Comparison of ENCODE assay signal across 30 cellular contexts in genomic region chr6:147167576-147168461, GRCh38. TPM values are rescaled to one million over a fixed set of nuclear protein-coding genes. Genes with fewer than 3 reads are reported as not detected.
DNase-seq lines count a peak whose midpoint lies in the region; ATAC-seq and TF ChIP-seq lines count a peak whose summit lies in the region.
"Had no signal": no experiment of that assay in that cellular context is flagged by ENCODE, and none has a peak within 500 bp of the region (broad histone marks: within the 10 kb centered on the region; RNA-seq: fewer than 3 reads in every experiment).

No MANE protein-coding gene starts in this region.

- no peaks in the 10 kb centered on the region for H3K79me1 ChIP-seq in neuronal stem cell (ENCODE audit: low read depth, low read length)

- H2BK5ac ChIP-seq in neuronal stem cell (ENCODE audit: low read length) = no peak overlapping the region

- no peak overlapping the region for H4K91ac ChIP-seq in neuronal stem cell (ENCODE audit: low read depth, low read length, poor library complexity)

- no peak overlapping the region for H3K14ac ChIP-seq in neuronal stem cell (ENCODE audit: low read length)

- H3K4me2 ChIP-seq in GM23248 (ENCODE audit: unreplicated experiment) = peak overlapping the region; percentile 20
- H3K4me2 ChIP-seq in neuronal stem cell (ENCODE audit: insufficient read depth, low read length, poor library complexity, severe bottlenecking) = no peak overlapping the region
- H3K4me2 ChIP-seq: smooth muscle cell had no signal

- H3K9ac ChIP-seq in GM23248 (no peak overlapping the region), SK-N-MC (ENCODE audit: insufficient read length) (peak overlapping the region; percentile 37), neuronal stem cell (ENCODE audit: low read depth, low read length, poor library complexity) (no peak overlapping the region)

- intact Hi-C loops in dorsolateral prefrontal cortex (cut with DNase I) = no loop called here
- intact Hi-C loops in Calu3 (cut with micrococcal nuclease; ENCODE audit: unreplicated experiment) = no loop called here

- no peak overlapping the region for H2BK12ac ChIP-seq in neuronal stem cell (ENCODE audit: low read length)

- H3K36me3 ChIP-seq in GM23248 (ENCODE audit: low read depth) (no peaks in the 10 kb centered on the region), SK-N-MC (ENCODE audit: insufficient read depth, low read length) (no peaks in the 10 kb centered on the region), neuronal stem cell (replicated peaks in 1 of 2; ENCODE audit: control insufficient read depth in 2 of 2, insufficient read depth in 2 of 2, low read length in 2 of 2) (no peaks in the 10 kb centered on the region)
- H3K36me3 ChIP-seq: adrenal gland, BE2C, esophagus muscularis mucosa, upper lobe of left lung, WERI-Rb-1 had no signal

- no peaks in the 10 kb centered on the region for H3K36me3 Mint-ChIP-seq in Calu3 (ENCODE audit: insufficient read depth, unreplicated experiment)
- H3K36me3 Mint-ChIP-seq: IgD-negative memory B cell, naive B cell had no signal

- WGBS in GM23248 (ENCODE audit: low coverage in 1 of 2, low lambda C conversion rate in 2 of 2, missing lambda C conversion rate in 2 of 2), 2 experiments = 81 to 84% methylated on average over 4 of the region's 4 CpGs
- WGBS in neuronal stem cell (ENCODE audit: extremely low coverage in 2 of 2, insufficient read length in 2 of 2, insufficient replicate concordance in 1 of 2), 2 donors = no CpG with 5 or more reads among the region's 4 CpGs

- H3K4me3 ChIP-seq in GM23248 (no peak overlapping the region), SK-N-MC (peak overlapping the region; percentile 73), dorsolateral prefrontal cortex (peak overlapping the region in 43 of 59 donors; percentile 1 to 55 (median 34)), neuronal stem cell (ENCODE audit: low read length in 2 of 2) (no peak overlapping the region)
- H3K4me3 ChIP-seq: adrenal gland, esophagus muscularis mucosa, smooth muscle cell, upper lobe of left lung had no signal

- no peak overlapping the region for H3K23ac ChIP-seq in neuronal stem cell (ENCODE audit: low read depth, low read length, poor library complexity)

- H4K8ac ChIP-seq in neuronal stem cell (ENCODE audit: low read depth, low read length) = no peak overlapping the region

- H2BK120ac ChIP-seq in neuronal stem cell (ENCODE audit: low read depth, low read length) = no peak overlapping the region

- no peak overlapping the region for H3K4me3 Mint-ChIP-seq in Calu3 (ENCODE audit: low read depth, unreplicated experiment)
- H3K4me3 Mint-ChIP-seq: activated CD4-positive, alpha-beta T cell treated with anti-CD3 and anti-CD28 coated beads, Interleukin-2, amount 10 ng/mL, durations not matched to agents 7 days and 5 days; activated T-cell treated with anti-CD3 and anti-CD28 coated beads, Interleukin-2, amount 50 U/mL, for 72 hours; endodermal cell; IgD-negative memory B cell; naive B cell had no signal

- peak overlapping the region; percentile 62 for H2AFZ ChIP-seq in GM23248
- H2AFZ ChIP-seq in neuronal stem cell (ENCODE audit: low read length) = peak overlapping the region; percentile 50

- H3K27me3 ChIP-seq in GM23248 (replicated peaks; ENCODE audit: insufficient read depth) (no peaks in the 10 kb centered on the region), dorsolateral prefrontal cortex (no peaks in the 10 kb centered on the region), neuronal stem cell (ENCODE audit: control insufficient read depth in 3 of 3, insufficient read depth in 3 of 3, low read depth in 1 of 3, low read length in 3 of 3) (no peaks in the 10 kb centered on the region)
- H3K27me3 ChIP-seq: adrenal gland, BE2C, esophagus muscularis mucosa, upper lobe of left lung had no signal

- H3K9me2 ChIP-seq in GM23248 (ENCODE audit: insufficient read depth) = no peaks in the 10 kb centered on the region

- H3K27ac ChIP-seq in GM23248 (no peak overlapping the region), SK-N-MC (peak overlapping the region; percentile 86), dorsolateral prefrontal cortex (peak overlapping the region in 34 of 59 donors; percentile 5 to 73 (median 42)), neuronal stem cell (replicated peaks; ENCODE audit: low read length) (no peak overlapping the region)
- H3K27ac ChIP-seq: adrenal gland, esophagus muscularis mucosa, upper lobe of left lung, WERI-Rb-1 had no signal

- no peaks in the 10 kb centered on the region for H3K4me1 Mint-ChIP-seq in Calu3 (ENCODE audit: low read depth, unreplicated experiment)
- H3K4me1 Mint-ChIP-seq: activated CD4-positive, alpha-beta T cell treated with anti-CD3 and anti-CD28 coated beads, Interleukin-2, amount 10 ng/mL, durations not matched to agents 7 days and 5 days; IgD-negative memory B cell; naive B cell had no signal

- BruUV-seq in Calu3 (replicated peaks; lab: Mats Ljungman, UMichigan) = no TSS peak

- no peaks in the 10 kb centered on the region for H3K27me3 Mint-ChIP-seq in Calu3 (ENCODE audit: unreplicated experiment)
- H3K27me3 Mint-ChIP-seq: activated CD4-positive, alpha-beta T cell treated with anti-CD3 and anti-CD28 coated beads, Interleukin-2, amount 10 ng/mL, durations not matched to agents 7 days and 5 days; naive B cell had no signal

- H3F3A ChIP-seq in GM23248 (ENCODE audit: insufficient read depth) = peaks cover 19% of the 10 kb centered on the region

- H3K9me3 ChIP-seq in GM23248 (ENCODE audit: low read depth) (no peaks in the 10 kb centered on the region), SK-N-MC (ENCODE audit: low read depth, low read length) (no peaks in the 10 kb centered on the region), neuronal stem cell (replicated peaks in 1 of 2; ENCODE audit: control insufficient read depth in 2 of 2, insufficient read depth in 1 of 2, low read depth in 1 of 2, low read length in 2 of 2) (no peaks in the 10 kb centered on the region)
- H3K9me3 ChIP-seq: adrenal gland, BE2C, esophagus muscularis mucosa, upper lobe of left lung had no signal

- TF ChIP-seq CTCF in dorsolateral prefrontal cortex (IDR thresholded peaks at IDR 0.05 in 54 of 56, conservative IDR thresholded peaks at IDR 0.05 in 2 of 56; ENCODE audit: low read depth in 1 of 56, partially characterized antibody in 56 of 56) (no peak), Calu3 (IDR thresholded peaks at IDR 0.05; ENCODE audit: unreplicated experiment) (no peak)

- CTCF ChIA-PET in Calu3 (lab: Charles Lee) = no interaction called here

- H2AK5ac ChIP-seq in neuronal stem cell (ENCODE audit: low read depth, low read length) = no peak overlapping the region

- no peak overlapping the region for H3K27ac Mint-ChIP-seq in Calu3 (ENCODE audit: unreplicated experiment)
- H3K27ac Mint-ChIP-seq: activated CD4-positive, alpha-beta T cell treated with anti-CD3 and anti-CD28 coated beads, Interleukin-2, amount 10 ng/mL, durations not matched to agents 7 days and 5 days; activated T-cell treated with anti-CD3 and anti-CD28 coated beads, Interleukin-2, amount 50 U/mL, for 72 hours; endodermal cell; naive B cell had no signal

- no peaks in the 10 kb centered on the region for H3K9me3 Mint-ChIP-seq in Calu3 (ENCODE audit: low read depth, unreplicated experiment)
- H3K9me3 Mint-ChIP-seq: activated CD4-positive, alpha-beta T cell treated with anti-CD3 and anti-CD28 coated beads, Interleukin-2, amount 10 ng/mL, durations not matched to agents 7 days and 5 days; activated T-cell treated with anti-CD3 and anti-CD28 coated beads, Interleukin-2, amount 50 U/mL, for 72 hours; endodermal cell; naive B cell had no signal

- DNase-seq in GM23248 (peak; percentile 35), SK-N-MC (ENCODE audit: low read depth, low spot score) (no peak), dorsolateral prefrontal cortex (peak in 1 of 10 donors; percentile 12), neuronal stem cell (ENCODE audit: low spot score) (no peak), Calu3 (no peak), DMS 273 treated with DMSO at 0.1 percent for 48 hours (lab: John Stamatoyannopoulos, UW) (no peak), NCI-H1048 (lab: John Stamatoyannopoulos, UW) (no peak)
- DNase-seq: ACHN; activated CD4-positive, alpha-beta T cell treated with anti-CD3 and anti-CD28 coated beads, Interleukin-2, amount 10 ng/mL, durations not matched to agents 7 days and 5 days; activated naive CD4-positive, alpha-beta T cell; activated T-cell treated with anti-CD3 and anti-CD28 coated beads, Interleukin-2, amount 50 U/mL, for 72 hours; adrenal gland; BE2C; cortex of kidney; endodermal cell; hippocampal formation; naive B cell; NCI-H1417; NCI-H2081 treated with DMSO at 0.1 percent for 48 hours; NCI-H345; stimulated activated CD4-positive, alpha-beta T cell treated with anti-CD3 and anti-CD28 coated beads, Interleukin-1b, Interleukin-23, amount 100 ng/mL, for 48 hours; SW 1271; T-helper 9 cell; upper lobe of left lung; WERI-Rb-1 had no signal

- H2BK15ac ChIP-seq in neuronal stem cell (ENCODE audit: low read length) = no peak overlapping the region

- ATAC-seq in GM21528 (IDR thresholded peaks at IDR 0.05; ENCODE audit: low FRiP score, unreplicated experiment) = no peak
- ATAC-seq: activated T-cell treated with anti-CD3 and anti-CD28 coated beads, Interleukin-2, amount 50 U/mL, for 72 hours; left lobe of liver had no signal

- H3K79me2 ChIP-seq in GM23248 (ENCODE audit: insufficient read depth) = no peaks in the 10 kb centered on the region

- no peak overlapping the region for H3K18ac ChIP-seq in neuronal stem cell (ENCODE audit: low read length)

- in situ Hi-C loops in GM23248 (cut with MboI) = no loop called here

- peaks cover 42% of the 10 kb centered on the region for H3K4me1 ChIP-seq in GM23248 (ENCODE audit: insufficient read depth)
- H3K4me1 ChIP-seq in neuronal stem cell (ENCODE audit: control insufficient read depth in 2 of 2, insufficient read depth in 1 of 2, low read depth in 1 of 2, low read length in 2 of 2) = no peaks in the 10 kb centered on the region
- H3K4me1 ChIP-seq: adrenal gland, esophagus muscularis mucosa, upper lobe of left lung had no signal

- H3K4ac ChIP-seq in neuronal stem cell (ENCODE audit: low read length) = no peak overlapping the region

- no peaks in the 10 kb centered on the region for H4K20me1 ChIP-seq in GM23248 (ENCODE audit: insufficient read depth)

RNA-seq across cellular contexts. Expression of gene STXBP5, which starts 36.4 kb away (rescaled TPM):
- total RNA-seq in GM23248 (2014; rRNA removed; shearing (Covaris generic)) = 28.7 and 49.9 TPM in 2 replicates
- 4.4 and 4.9 TPM in 2 replicates for polyA plus RNA-seq in GM23248 (2016; fragmentation: Nextera tagmentation; extraction: Ambion mirVana)
- total RNA-seq in dorsolateral prefrontal cortex (100 to 1,000 TPM in 61 of 120 experiments, 10 to 100 TPM in 59; 45.2 to 134 (median 101) TPM), Calu3 (2022) (7.0 and 10.1 TPM in 2 replicates)
- polyA plus RNA-seq in neuronal stem cell (2013, experiment 1 of 2) = 2.3 TPM
- polyA plus RNA-seq in neuronal stem cell (2013, experiment 2 of 2) = 2.6 TPM

Comparison
In these comparisons a context has a peak if more than half of its experiments do, and no peak if none do; other contexts are left out.
1. H3K27ac ChIP-seq: peak in SK-N-MC (single experiment) and dorsolateral prefrontal cortex (34 of 59); none in GM23248 (single experiment) and neuronal stem cell (single experiment).
2. H3K4me3 ChIP-seq: peak in SK-N-MC (single experiment) and dorsolateral prefrontal cortex (43 of 59); none in GM23248 (single experiment) and neuronal stem cell (0 of 2).